In genomic region chr20:45470262-45470931, GRCh38 we compare ENCODE assay signal across 8 cellular contexts. TPM values are rescaled to one million over a fixed set of nuclear protein-coding genes. Genes with fewer than 3 reads are reported as not detected.
DNase-seq lines count a peak whose midpoint lies in the region; ATAC-seq, FAIRE-seq and TF ChIP-seq lines count a peak whose summit lies in the region.

No MANE protein-coding gene starts in this region.

- in situ Hi-C loops in astrocyte of the cerebellum (cut with HindIII; ENCODE audit: low sequenced_read_pairs): no loop called here

- no peaks in the 10 kb centered on the region for H3K9me3 Mint-ChIP-seq in immature natural killer cell

- peaks cover 0 to 8% of the 10 kb centered on the region in 2 donors for H3K4me1 Mint-ChIP-seq in immature natural killer cell

- H3K36me3 ChIP-seq in BLaER1 (no peaks in the 10 kb centered on the region), skeletal muscle satellite cell (ENCODE audit: insufficient read depth, low read length) (no peaks in the 10 kb centered on the region)

- H3K27me3 ChIP-seq in BLaER1 (peaks cover 26% of the 10 kb centered on the region), skeletal muscle satellite cell (ENCODE audit: control insufficient read depth, insufficient read depth, low read length) (peaks cover 66% of the 10 kb centered on the region)

- ATAC-seq in GM18867 (IDR thresholded peaks at IDR 0.05; ENCODE audit: unreplicated experiment): no peak

- peak; percentile 31 for TF ChIP-seq POLR2A in GM19193 (IDR thresholded peaks at IDR 0.05; ENCODE audit: extremely low read depth, insufficient read depth, insufficient read length)
- no peak for TF ChIP-seq POLR2A in NB4 (IDR thresholded peaks at IDR 0.05; ENCODE audit: extremely low read depth, insufficient read length)

- peak; percentile 44 for DNase-seq in NB4 (ENCODE audit: low read depth)
- no peak for DNase-seq in astrocyte of the cerebellum (ENCODE audit: low read depth)
- DNase-seq in immature natural killer cell: no peak
- no peak for DNase-seq in D721Med (ENCODE audit: insufficient read length, low spot score)

- no peaks in the 10 kb centered on the region for H3K36me3 Mint-ChIP-seq in immature natural killer cell

- H3K27ac ChIP-seq in BLaER1: peak overlapping the region; percentile 71

- H3K4me3 ChIP-seq in BLaER1: peak overlapping the region; percentile 71
- peak overlapping the region; percentile 43 for H3K4me3 ChIP-seq in NB4 (ENCODE audit: low read depth, low read length)
- H3K4me3 ChIP-seq in astrocyte of the cerebellum (ENCODE audit: low read depth, low read length): peak overlapping the region; percentile 34
- peak overlapping the region; percentile 42 for H3K4me3 ChIP-seq in skeletal muscle satellite cell (ENCODE audit: low read length)

- H3K4me2 ChIP-seq in BLaER1: peak overlapping the region; percentile 99
- peak overlapping the region; percentile 74 for H3K4me2 ChIP-seq in skeletal muscle satellite cell (ENCODE audit: low read length)

- no peak for TF ChIP-seq CTCF in NB4 (IDR thresholded peaks at IDR 0.05; ENCODE audit: low read depth, low read length)
- TF ChIP-seq CTCF in astrocyte of the cerebellum (IDR thresholded peaks at IDR 0.05; ENCODE audit: low read depth, low read length, missing control alignments): no peak
- no peak for TF ChIP-seq CTCF in D721Med (IDR thresholded peaks at IDR 0.05; ENCODE audit: insufficient read depth, missing control alignments)

- H3K27ac Mint-ChIP-seq in immature natural killer cell: no peak overlapping the region

- peak overlapping the region; percentile 71 for H3K9ac ChIP-seq in BLaER1
- no peak overlapping the region for H3K9ac ChIP-seq in skeletal muscle satellite cell (ENCODE audit: low read depth, low read length)

- peak overlapping the region in 4 of 5 donors; percentile 12 to 58 (median 39) for H3K4me3 Mint-ChIP-seq in immature natural killer cell

- H4K20me1 ChIP-seq in BLaER1: no peaks in the 10 kb centered on the region

- H3K27me3 Mint-ChIP-seq in immature natural killer cell (ENCODE audit: low read depth in 3 of 3): peaks cover 12 to 31% (median 15%) of the 10 kb centered on the region in 3 donors

- no peaks in the 10 kb centered on the region for H3K9me3 ChIP-seq in BLaER1
- no peaks in the 10 kb centered on the region for H3K9me3 ChIP-seq in skeletal muscle satellite cell (replicated peaks; ENCODE audit: low read length)

- no peak for FAIRE-seq in D721Med (lab: Jason Lieb, UNC)

- H3K4me1 ChIP-seq in BLaER1 (peaks cover 24% of the 10 kb centered on the region), skeletal muscle satellite cell (ENCODE audit: control insufficient read depth, insufficient read depth, low read length) (no peaks in the 10 kb centered on the region)

RNA-seq across cellular contexts. Expression of gene WFDC2, which starts 0.8 kb away (rescaled TPM):
- not detected for polyA plus RNA-seq in immature natural killer cell
- 0.25 TPM in 1 of 2 replicates, not detected in the other for total RNA-seq in skeletal muscle satellite cell (2012; rRNA removed)

RNA-seq across cellular contexts. Expression of gene SPINT3, which starts 45.0 kb away (rescaled TPM):
- not detected for polyA plus RNA-seq in immature natural killer cell
- not detected in 2 replicates for total RNA-seq in skeletal muscle satellite cell (2012; rRNA removed)

RNA-seq across cellular contexts. Expression of gene PIGT, which starts 54.5 kb away (rescaled TPM):
- 100 to 1,000 TPM; 105 to 190 (median 164) TPM for polyA plus RNA-seq in immature natural killer cell
- total RNA-seq in skeletal muscle satellite cell (2012; rRNA removed): 21.5 and 40.6 TPM in 2 replicates
